In genomic region chr4:125961626-125962025, GRCh38 we compare ENCODE assay signal across 17 cellular contexts.
A peak's percentile ranks its signal among the peaks of the same experiment; 100 is the strongest.
DNase-seq lines count a peak whose midpoint lies in the region; ATAC-seq, FAIRE-seq and TF ChIP-seq lines count a peak whose summit lies in the region.
"Had no signal": no experiment of that assay in that cellular context is flagged by ENCODE, and none has a peak within 500 bp of the region (broad histone marks: within the 10 kb centered on the region; RNA-seq: fewer than 3 reads in every experiment).

No MANE protein-coding gene starts in this region.

- H3K4me2 ChIP-seq in H1 (ENCODE audit: insufficient read depth in 1 of 2, low read depth in 2 of 2, low read length in 2 of 2): no peak overlapping the region
- no peak overlapping the region for H3K4me2 ChIP-seq in neuronal stem cell (ENCODE audit: insufficient read depth, low read length, poor library complexity, severe bottlenecking)
- H3K4me2 ChIP-seq: BLaER1 treated with 17β-estradiol and CSF1 and Interleukin-3, amounts not matched to agents 10 nM and 100 nM had no signal

- no peak for TF ChIP-seq POLR2A in H1 (IDR thresholded peaks at IDR 0.05; ENCODE audit: control extremely low read depth in 1 of 2, low read depth in 2 of 2, low read length in 2 of 2)

- no peaks in the 10 kb centered on the region for H3K23me2 ChIP-seq in H1 (ENCODE audit: low read depth, low read length)

- ATAC-seq in HG02885 (IDR thresholded peaks at IDR 0.05; ENCODE audit: poor library complexity, unreplicated experiment): no peak
- ATAC-seq: CD8-positive, alpha-beta T cell; GM12878 had no signal

- H3K4me3 ChIP-seq in H1 (ENCODE audit: extremely low read depth in 1 of 4, insufficient read depth in 2 of 4, low read depth in 3 of 4, low read length in 4 of 4) (no peak overlapping the region), neuronal stem cell (ENCODE audit: low read length in 2 of 2) (no peak overlapping the region)
- H3K4me3 ChIP-seq: BLaER1 treated with 17β-estradiol and CSF1 and Interleukin-3, amounts not matched to agents 10 nM and 100 nM; GM12878; HAP-1 had no signal

- no peaks in the 10 kb centered on the region for H3K9me3 ChIP-seq in H1 (ENCODE audit: insufficient read depth in 2 of 2, low read depth in 1 of 2, low read length in 1 of 2)
- no peaks in the 10 kb centered on the region for H3K9me3 ChIP-seq in neuronal stem cell (replicated peaks in 1 of 2; ENCODE audit: control insufficient read depth in 2 of 2, insufficient read depth in 1 of 2, low read depth in 1 of 2, low read length in 2 of 2)
- H3K9me3 ChIP-seq: BLaER1 treated with 17β-estradiol and CSF1 and Interleukin-3, amounts not matched to agents 10 nM and 100 nM; HAP-1 had no signal

- H3K4me1 ChIP-seq in H1 (replicated peaks in 1 of 4; ENCODE audit: control insufficient read depth in 3 of 4, insufficient read depth in 4 of 4, low read length in 3 of 4) (no peaks in the 10 kb centered on the region), neuronal stem cell (ENCODE audit: control insufficient read depth in 2 of 2, insufficient read depth in 1 of 2, low read depth in 1 of 2, low read length in 2 of 2) (no peaks in the 10 kb centered on the region)
- H3K4me1 ChIP-seq: BLaER1 treated with 17β-estradiol and CSF1 and Interleukin-3, amounts not matched to agents 10 nM and 100 nM; HAP-1 had no signal

- H3K27ac Mint-ChIP-seq in osteocyte (ENCODE audit: unreplicated experiment): no peak overlapping the region
- H3K27ac Mint-ChIP-seq: B cell; CD8-positive, alpha-beta T cell had no signal

- CTCF ChIA-PET in H1 (lab: Charles Lee; ENCODE audit: partially characterized antibody): no interaction called here

- H3K36me3 ChIP-seq in H1 (ENCODE audit: control insufficient read depth in 2 of 4, insufficient read depth in 4 of 4, low read length in 3 of 4): no peaks in the 10 kb centered on the region
- no peaks in the 10 kb centered on the region for H3K36me3 ChIP-seq in neuronal stem cell (replicated peaks in 1 of 2; ENCODE audit: control insufficient read depth in 2 of 2, insufficient read depth in 2 of 2, low read length in 2 of 2)
- H3K36me3 ChIP-seq: BLaER1 treated with 17β-estradiol and CSF1 and Interleukin-3, amounts not matched to agents 10 nM and 100 nM; HAP-1 had no signal

- DNase-seq in NCI-H82 (lab: John Stamatoyannopoulos, UW) (peak; percentile 0), NCI-H82 treated with DMSO at 0.1 percent for 48 hours (lab: John Stamatoyannopoulos, UW; ENCODE audit: unreplicated experiment) (no peak), H1 (ENCODE audit: low read depth in 1 of 2, low spot score in 2 of 2) (no peak), neuronal stem cell (ENCODE audit: low spot score) (no peak), osteocyte (ENCODE audit: extremely low spot score, unreplicated experiment) (no peak), SW480 (ENCODE audit: low spot score) (no peak)
- DNase-seq: Calu3; CD8-positive, alpha-beta T cell; DND-41; EL had no signal

- H2BK20ac ChIP-seq in H1 (ENCODE audit: low read length): no peak overlapping the region

- peaks cover 9% of the 10 kb centered on the region for H3K27me3 Mint-ChIP-seq in osteocyte (ENCODE audit: unreplicated experiment)
- H3K27me3 Mint-ChIP-seq: B cell had no signal

- no peak overlapping the region for H3K56ac ChIP-seq in H1 (replicated peaks; ENCODE audit: insufficient read length, low read depth, low read length)

- H3K4me1 Mint-ChIP-seq in osteocyte (ENCODE audit: unreplicated experiment): peaks cover 1% of the 10 kb centered on the region
- H3K4me1 Mint-ChIP-seq: B cell had no signal

- H3K27ac ChIP-seq in H1 (ENCODE audit: low read depth, low read length): no peak overlapping the region
- no peak overlapping the region for H3K27ac ChIP-seq in neuronal stem cell (replicated peaks; ENCODE audit: low read length)
- H3K27ac ChIP-seq: 22Rv1; BLaER1 treated with 17β-estradiol and CSF1 and Interleukin-3, amounts not matched to agents 10 nM and 100 nM had no signal

- H3K27me3 ChIP-seq in H1 (replicated peaks in 1 of 4; ENCODE audit: control insufficient read depth in 3 of 4, extremely low read depth in 1 of 4, insufficient read depth in 3 of 4, low read length in 3 of 4): no peaks in the 10 kb centered on the region
- no peaks in the 10 kb centered on the region for H3K27me3 ChIP-seq in neuronal stem cell (ENCODE audit: control insufficient read depth in 3 of 3, insufficient read depth in 3 of 3, low read depth in 1 of 3, low read length in 3 of 3)
- H3K27me3 ChIP-seq: BLaER1 treated with 17β-estradiol and CSF1 and Interleukin-3, amounts not matched to agents 10 nM and 100 nM had no signal

- FAIRE-seq in H1 (lab: Jason Lieb, UNC): no peak
- FAIRE-seq: GM12878, GM19239 had no signal

- no peaks in the 10 kb centered on the region for H3K36me3 Mint-ChIP-seq in osteocyte (ENCODE audit: unreplicated experiment)
- H3K36me3 Mint-ChIP-seq: CD8-positive, alpha-beta T cell had no signal

- peaks cover 5% of the 10 kb centered on the region for H3K9me3 Mint-ChIP-seq in osteocyte (ENCODE audit: unreplicated experiment)

- H4K91ac ChIP-seq in H1 (replicated peaks; ENCODE audit: insufficient read length, low read length) (no peak overlapping the region), neuronal stem cell (ENCODE audit: low read depth, low read length, poor library complexity) (no peak overlapping the region)

- no peak overlapping the region for H3K4me3 Mint-ChIP-seq in osteocyte (ENCODE audit: unreplicated experiment)
- H3K4me3 Mint-ChIP-seq: B cell; CD8-positive, alpha-beta T cell had no signal

- H2AK5ac ChIP-seq in H1 (ENCODE audit: low read depth, low read length) (no peak overlapping the region), neuronal stem cell (ENCODE audit: low read depth, low read length) (no peak overlapping the region)

- no peak for TF ChIP-seq RAD21 in H1 (IDR thresholded peaks at IDR 0.05 in 1 of 2, conservative IDR thresholded peaks at IDR 0.05 in 1 of 2; ENCODE audit: low read depth in 2 of 2, low read length in 2 of 2)

- no peaks in the 10 kb centered on the region for H3K79me2 ChIP-seq in H1 (ENCODE audit: control insufficient read depth in 1 of 2, insufficient read depth in 2 of 2, low read length in 2 of 2)

- H3K23ac ChIP-seq in H1 (ENCODE audit: insufficient read length) (no peak overlapping the region), neuronal stem cell (ENCODE audit: low read depth, low read length, poor library complexity) (no peak overlapping the region)

- TF ChIP-seq CTCF in H1 (IDR thresholded peaks at IDR 0.05; ENCODE audit: control extremely low read depth in 1 of 3, insufficient read depth in 1 of 3, low read depth in 1 of 3, low read length in 3 of 3) (no peak), osteocyte (IDR thresholded peaks at IDR 0.05) (no peak)

- H2BK120ac ChIP-seq in H1 (replicated peaks; ENCODE audit: low read depth, low read length) (no peak overlapping the region), neuronal stem cell (ENCODE audit: low read depth, low read length) (no peak overlapping the region)

- H2BK15ac ChIP-seq in H1 (ENCODE audit: low read length): no peak overlapping the region
- H2BK15ac ChIP-seq in neuronal stem cell (ENCODE audit: low read length): no peak overlapping the region

- no peak overlapping the region for H4K5ac ChIP-seq in H1 (ENCODE audit: insufficient read length, low read depth, low read length)

- no peak overlapping the region for H3K4ac ChIP-seq in H1 (replicated peaks; ENCODE audit: insufficient read length, low read depth, low read length)
- H3K4ac ChIP-seq in neuronal stem cell (ENCODE audit: low read length): peak overlapping the region; percentile 37

- H2AFZ ChIP-seq in H1 (ENCODE audit: low read length) (no peak overlapping the region), neuronal stem cell (ENCODE audit: low read length) (peak overlapping the region; percentile 21)

- 0 out of 2 replicates have a peak overlapping the region, but pooled peaks have one; percentile 25 for H4K8ac ChIP-seq in H1 (ENCODE audit: extremely low read depth, insufficient read depth, low read length)
- no peak overlapping the region for H4K8ac ChIP-seq in neuronal stem cell (ENCODE audit: low read depth, low read length)

- H4K20me1 ChIP-seq in H1 (replicated peaks in 1 of 2; ENCODE audit: control insufficient read depth in 1 of 2, insufficient read depth in 2 of 2, low read length in 2 of 2): no peaks in the 10 kb centered on the region
- H4K20me1 ChIP-seq: BLaER1 treated with 17β-estradiol and CSF1 and Interleukin-3, amounts not matched to agents 10 nM and 100 nM had no signal

- H3K18ac ChIP-seq in H1 (ENCODE audit: extremely low read depth, low read length) (no peak overlapping the region), neuronal stem cell (ENCODE audit: low read length) (no peak overlapping the region)

- H3K9ac ChIP-seq in H1 (replicated peaks in 1 of 4; ENCODE audit: extremely low read depth in 1 of 4, low read depth in 3 of 4, low read length in 3 of 4) (no peak overlapping the region), neuronal stem cell (ENCODE audit: low read depth, low read length, poor library complexity) (no peak overlapping the region)
- H3K9ac ChIP-seq: BLaER1 treated with 17β-estradiol and CSF1 and Interleukin-3, amounts not matched to agents 10 nM and 100 nM had no signal

- H3K79me1 ChIP-seq in H1 (ENCODE audit: low read depth, low read length) (no peaks in the 10 kb centered on the region), neuronal stem cell (ENCODE audit: low read depth, low read length) (no peaks in the 10 kb centered on the region)

- H2BK5ac ChIP-seq in H1 (ENCODE audit: low read depth, low read length): no peak overlapping the region
- no peak overlapping the region for H2BK5ac ChIP-seq in neuronal stem cell (ENCODE audit: low read length)

- H3K14ac ChIP-seq in H1 (ENCODE audit: insufficient read length) (no peak overlapping the region), neuronal stem cell (ENCODE audit: low read length) (no peak overlapping the region)

- WGBS in H1 (ENCODE audit: extremely low coverage in 1 of 2, insufficient coverage in 1 of 2, insufficient read length in 1 of 2, insufficient replicate concordance in 2 of 2, low coverage in 1 of 2, low lambda C conversion rate in 2 of 2, missing lambda C conversion rate in 1 of 2), 2 experiments: 85% methylated on average over 5 of the region's 5 CpGs; no CpG with 5 or more reads in 1 of the 2 experiments
- no CpG with 5 or more reads among the region's 5 CpGs for WGBS in neuronal stem cell (ENCODE audit: extremely low coverage in 2 of 2, insufficient read length in 2 of 2, insufficient replicate concordance in 1 of 2), 2 donors

- H2BK12ac ChIP-seq in H1 (ENCODE audit: low read depth, low read length) (no peak overlapping the region), neuronal stem cell (ENCODE audit: low read length) (no peak overlapping the region)

- POLR2A ChIA-PET in H1 (lab: Charles Lee; ENCODE audit: partially characterized antibody): no interaction called here

- no peak for TF ChIP-seq EP300 in H1 (IDR thresholded peaks at IDR 0.05; ENCODE audit: borderline replicate concordance in 1 of 2, low read depth in 2 of 2, low read length in 2 of 2)

TF ChIP-seq in H1, 55 proteins besides CTCF, POLR2A, EP300 and RAD21 (continues in another document):
- TF ChIP-seq JUND (IDR thresholded peaks at IDR 0.05; ENCODE audit: low read length) (no peak), BACH1 (IDR thresholded peaks at IDR 0.05; ENCODE audit: low read length) (no peak), RNF2 (IDR thresholded peaks at IDR 0.05; ENCODE audit: borderline replicate concordance, low read depth, low read length, missing control alignments, poor library complexity, severe bottlenecking) (no peak), EGR1 (IDR thresholded peaks at IDR 0.05; ENCODE audit: borderline replicate concordance, low read depth, low read length) (no peak)
